Comparison of ENCODE assay signal across 8 cellular contexts in the genomic region with DNA sequence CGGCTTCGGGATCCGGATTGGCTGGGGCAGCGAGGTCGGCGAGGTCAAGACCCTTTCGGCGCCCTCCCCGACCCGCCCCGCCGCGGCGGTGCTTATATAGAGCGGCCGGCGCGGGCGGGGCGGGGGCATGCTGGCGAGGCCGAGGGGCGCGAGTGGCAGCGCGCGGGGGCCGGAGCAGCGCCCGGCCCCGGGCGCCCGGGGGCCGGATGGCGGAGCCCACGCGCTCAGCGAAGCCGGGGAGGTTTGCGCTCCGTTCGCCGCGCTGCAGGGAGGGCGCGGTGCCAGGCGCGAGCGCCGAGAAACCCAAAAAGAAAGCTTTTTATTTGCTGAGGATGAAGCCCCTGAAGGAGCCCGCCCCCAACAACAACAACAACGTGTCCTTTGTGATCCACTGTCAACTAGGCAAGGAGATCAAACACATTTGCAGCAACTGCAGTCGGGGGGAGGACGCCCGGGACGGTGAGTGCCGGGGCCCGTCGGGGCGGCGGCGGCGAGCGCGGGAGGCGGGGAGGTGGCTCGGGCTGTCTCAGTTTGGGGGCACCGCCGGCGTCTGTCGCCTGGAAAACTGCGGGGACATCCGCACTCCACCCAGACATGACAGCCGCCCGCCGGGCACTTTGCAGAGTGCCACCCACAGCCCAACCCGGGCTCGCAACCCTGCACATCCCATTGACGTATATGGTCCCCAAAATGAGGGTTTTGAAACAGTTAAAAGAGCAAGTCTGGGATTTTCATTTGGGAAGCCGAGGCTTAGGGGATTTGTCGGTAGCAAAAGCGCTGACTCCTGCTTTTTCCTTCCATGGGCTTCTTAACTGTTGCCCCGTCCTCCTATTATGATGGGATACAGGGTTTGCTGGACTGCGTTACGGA.
A peak's percentile ranks its signal among the peaks of the same experiment; 100 is the strongest.
DNase-seq lines count a peak whose midpoint lies in the region; TF ChIP-seq lines count a peak whose summit lies in the region.

No MANE protein-coding gene starts in this region.

- H3K4me3 Mint-ChIP-seq in nephron progenitor cell = peak overlapping the region; percentile 88

- no peaks in the 10 kb centered on the region for H3K9me3 ChIP-seq in BLaER1
- no peaks in the 10 kb centered on the region for H3K9me3 ChIP-seq in MG63
- H3K9me3 ChIP-seq in esophagus squamous epithelium = no peaks in the 10 kb centered on the region

- DNase-seq in MG63 = peak; percentile 8
- DNase-seq in esophagus squamous epithelium (lab: John Stamatoyannopoulos, UW) = no peak
- peak; percentile 63 for DNase-seq in nephron progenitor cell
- no peak for DNase-seq in NCI-H1436 treated with DMSO at 0.1 percent for 48 hours (lab: John Stamatoyannopoulos, UW)
- no peak for DNase-seq in NOMO-1 (lab: John Stamatoyannopoulos, UW; ENCODE audit: unreplicated experiment in 2 of 2)
- DNase-seq in occipital lobe (lab: John Stamatoyannopoulos, UW) = no peak
- no peak for DNase-seq in LoVo (ENCODE audit: low spot score)

- peak overlapping the region; percentile 74 for H3K4me3 ChIP-seq in BLaER1
- H3K4me3 ChIP-seq in MG63 = peak overlapping the region; percentile 34
- peak overlapping the region; percentile 30 to 68 (median 52) for H3K4me3 ChIP-seq in esophagus squamous epithelium

- peak overlapping the region; percentile 95 for H3K4me2 ChIP-seq in BLaER1

- no peak for TF ChIP-seq POLR2A in esophagus squamous epithelium (IDR thresholded peaks at IDR 0.05)

- H3K27me3 ChIP-seq in BLaER1 (peaks cover 46% of the 10 kb centered on the region), MG63 (peaks cover 64% of the 10 kb centered on the region), esophagus squamous epithelium (peaks cover 0 to 45% (median 0%) of the 10 kb centered on the region in 4 donors)

- no peak for TF ChIP-seq CTCF in esophagus squamous epithelium (IDR thresholded peaks at IDR 0.05)
- TF ChIP-seq CTCF in nephron progenitor cell (IDR thresholded peaks at IDR 0.05) = no peak

- peaks cover 19% of the 10 kb centered on the region; the same call in 1 of the 2 replicates for H4K20me1 ChIP-seq in BLaER1

- H3K4me1 Mint-ChIP-seq in nephron progenitor cell = peaks cover 31% of the 10 kb centered on the region

- H3K4me1 ChIP-seq in BLaER1 (peaks cover 10% of the 10 kb centered on the region), esophagus squamous epithelium (peaks cover 0 to 37% (median 19%) of the 10 kb centered on the region in 3 donors)

- H3K27ac ChIP-seq in BLaER1 = no peak overlapping the region
- H3K27ac ChIP-seq in esophagus squamous epithelium = peak overlapping the region in 3 of 4 donors; percentile 21 to 49 (median 33)

- H3K27ac Mint-ChIP-seq in nephron progenitor cell = no peak overlapping the region

- H3K9ac ChIP-seq in BLaER1 = peak overlapping the region; percentile 27; the same call in 1 of the 2 replicates

- intact Hi-C loops in esophagus squamous epithelium (cut with DNase I) = no loop called here

- H3K36me3 ChIP-seq in BLaER1 = no peaks in the 10 kb centered on the region
- no peaks in the 10 kb centered on the region for H3K36me3 ChIP-seq in MG63
- no peaks in the 10 kb centered on the region for H3K36me3 ChIP-seq in esophagus squamous epithelium

- H3K36me3 Mint-ChIP-seq in nephron progenitor cell (ENCODE audit: low read depth) = no peaks in the 10 kb centered on the region

- 0 to 8% methylated on average over 8 to 9 of the region's 85 CpGs for WGBS in esophagus squamous epithelium, 2 donors

- peaks cover 88% of the 10 kb centered on the region for H3K27me3 Mint-ChIP-seq in nephron progenitor cell (ENCODE audit: low read depth, poor library complexity)

- no peaks in the 10 kb centered on the region for H3K9me3 Mint-ChIP-seq in nephron progenitor cell

Comparison
In these comparisons a context has a peak if more than half of its experiments do, and no peak if none do; other contexts are left out.
1. DNase-seq: peak in MG63 (single experiment) and nephron progenitor cell (single experiment); none in esophagus squamous epithelium (single experiment), NCI-H1436 treated with DMSO at 0.1 percent for 48 hours (single experiment), NOMO-1 (0 of 2), occipital lobe (single experiment) and LoVo (single experiment).
2. Peak in every context shown above with its lines, with median percentiles within 50 percentile points of each other: H3K4me3 ChIP-seq.